Comparison of ENCODE assay signal across 2 cellular contexts in genomic region chr15:51658664-51659063, GRCh38.
TF ChIP-seq lines count a peak whose summit lies in the region.

No MANE protein-coding gene starts in this region.

TF ChIP-seq in K562, 482 proteins besides CTCF, POLR2A, EP300 and RAD21:
- TF ChIP-seq RBM25 (IDR thresholded peaks at IDR 0.05; ENCODE audit: low read depth, low read length, severe bottlenecking) (peak; percentile 19), ZNF165 (CRISPR knock-in tag; IDR thresholded peaks at IDR 0.05; ENCODE audit: borderline replicate concordance) (no peak), ZNF764 (CRISPR knock-in tag; IDR thresholded peaks at IDR 0.05; ENCODE audit: low read depth) (no peak), ZNF449 (CRISPR knock-in tag; IDR thresholded peaks at IDR 0.05) (no peak), STAT5A (IDR thresholded peaks at IDR 0.05; ENCODE audit: borderline replicate concordance, low read length) (no peak), NFYB (IDR thresholded peaks at IDR 0.05; ENCODE audit: extremely low read depth, insufficient read length) (peak; percentile 40), CEBPB (tag; IDR thresholded peaks at IDR 0.05) (peak; percentile 86), PRDM10 (IDR thresholded peaks at IDR 0.05; ENCODE audit: partially characterized antibody) (no peak), RFX5 (IDR thresholded peaks at IDR 0.05; ENCODE audit: low read depth, low read length) (no peak), SRSF7 (optimal IDR thresholded peaks at IDR 0.05; ENCODE audit: low read depth, low read length) (no peak)

TF ChIP-seq in SK-N-SH, 30 proteins besides CTCF, POLR2A, EP300 and RAD21:
- TF ChIP-seq CHD2 (IDR thresholded peaks at IDR 0.05; ENCODE audit: low read length, partially characterized antibody) (no peak), TEAD4 (IDR thresholded peaks at IDR 0.05; ENCODE audit: borderline replicate concordance, insufficient read depth) (no peak), MXI1 (IDR thresholded peaks at IDR 0.05; ENCODE audit: low read depth, low read length) (no peak), NFIC (IDR thresholded peaks at IDR 0.05; ENCODE audit: borderline replicate concordance) (no peak), POLR2AphosphoS5 (IDR thresholded peaks at IDR 0.05; ENCODE audit: low read depth, low read length) (no peak), RXRA (IDR thresholded peaks at IDR 0.05; ENCODE audit: borderline replicate concordance, low read depth) (no peak), RCOR1 (IDR thresholded peaks at IDR 0.05; ENCODE audit: low read length) (no peak), GABPA (IDR thresholded peaks at IDR 0.05; ENCODE audit: low read depth) (no peak), MEF2A (IDR thresholded peaks at IDR 0.05; ENCODE audit: borderline replicate concordance, low read depth) (no peak)
- TF ChIP-seq, protein P1, sequence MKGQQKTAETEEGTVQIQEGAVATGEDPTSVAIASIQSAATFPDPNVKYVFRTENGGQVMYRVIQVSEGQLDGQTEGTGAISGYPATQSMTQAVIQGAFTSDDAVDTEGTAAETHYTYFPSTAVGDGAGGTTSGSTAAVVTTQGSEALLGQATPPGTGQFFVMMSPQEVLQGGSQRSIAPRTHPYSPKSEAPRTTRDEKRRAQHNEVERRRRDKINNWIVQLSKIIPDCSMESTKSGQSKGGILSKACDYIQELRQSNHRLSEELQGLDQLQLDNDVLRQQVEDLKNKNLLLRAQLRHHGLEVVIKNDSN (IDR thresholded peaks at IDR 0.05; ENCODE audit: borderline replicate concordance, low read depth): no peak
- TF ChIP-seq, protein P2, sequence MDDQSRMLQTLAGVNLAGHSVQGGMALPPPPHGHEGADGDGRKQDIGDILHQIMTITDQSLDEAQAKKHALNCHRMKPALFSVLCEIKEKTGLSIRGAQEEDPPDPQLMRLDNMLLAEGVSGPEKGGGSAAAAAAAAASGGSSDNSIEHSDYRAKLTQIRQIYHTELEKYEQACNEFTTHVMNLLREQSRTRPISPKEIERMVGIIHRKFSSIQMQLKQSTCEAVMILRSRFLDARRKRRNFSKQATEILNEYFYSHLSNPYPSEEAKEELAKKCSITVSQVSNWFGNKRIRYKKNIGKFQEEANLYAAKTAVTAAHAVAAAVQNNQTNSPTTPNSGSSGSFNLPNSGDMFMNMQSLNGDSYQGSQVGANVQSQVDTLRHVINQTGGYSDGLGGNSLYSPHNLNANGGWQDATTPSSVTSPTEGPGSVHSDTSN (IDR thresholded peaks at IDR 0.05): no peak
